Comparison of ENCODE assay signal across 13 cellular contexts in genomic region chr7:100406767-100407166, GRCh38. TPM values are rescaled to one million over a fixed set of nuclear protein-coding genes. Genes with fewer than 3 reads are reported as not detected.
DNase-seq lines count a peak whose midpoint lies in the region; ATAC-seq and TF ChIP-seq lines count a peak whose summit lies in the region.
"Had no signal": no experiment of that assay in that cellular context is flagged by ENCODE, and none has a peak within 500 bp of the region (broad histone marks: within the 10 kb centered on the region; RNA-seq: fewer than 3 reads in every experiment).

No MANE protein-coding gene starts in this region.

- H3K27ac ChIP-seq in ACC112 (ENCODE audit: low read depth, low read length), result 0 out of 2 replicates have a peak overlapping the region, but pooled peaks have one; percentile 19
- no peak overlapping the region for H3K27ac ChIP-seq in foreskin keratinocyte
- no peak overlapping the region for H3K27ac ChIP-seq in heart left ventricle
- H3K27ac ChIP-seq: left ventricle myocardium inferior, psoas muscle, SJCRH30 had no signal

- peak; percentile 44 for DNase-seq in HCEC 1CT
- peak; percentile 86 for DNase-seq in amniotic epithelial cell (ENCODE audit: low read depth)
- DNase-seq in foreskin keratinocyte, result peak in 1 of 2 donors; percentile 69
- DNase-seq in heart left ventricle, result no peak
- no peak for DNase-seq in activated CD8-positive, alpha-beta memory T cell treated with anti-CD3 and anti-CD28 coated beads, Interleukin-2, amount 50 U/mL, for 4 hours
- DNase-seq in NCI-H1930 (lab: John Stamatoyannopoulos, UW), result no peak
- DNase-seq in NCI-H2227 (lab: John Stamatoyannopoulos, UW; ENCODE audit: unreplicated experiment), result no peak
- DNase-seq: left ventricle myocardium inferior, NCI-H1048, psoas muscle had no signal

- peaks cover 7% of the 10 kb centered on the region for H3K4me1 ChIP-seq in ACC112 (ENCODE audit: control insufficient read depth, insufficient read depth, low read length, unreplicated experiment)
- H3K4me1 ChIP-seq in foreskin keratinocyte, result no peaks in the 10 kb centered on the region
- H3K4me1 ChIP-seq in heart left ventricle, result peaks cover 0 to 6% (median 0%) of the 10 kb centered on the region in 12 donors
- H3K4me1 ChIP-seq: Caco-2, left ventricle myocardium inferior, psoas muscle, SJCRH30 had no signal

- intact Hi-C loops in heart left ventricle (cut with DNase I), result no loop called here

- ATAC-seq in foreskin keratinocyte, result peak; percentile 60
- no peak for ATAC-seq in heart left ventricle

- peak; percentile 26 for TF ChIP-seq CTCF in foreskin keratinocyte (conservative IDR thresholded peaks at IDR 0.05)
- no peak for TF ChIP-seq CTCF in heart left ventricle (IDR thresholded peaks at IDR 0.05)

- H2AFZ ChIP-seq in ACC112 (ENCODE audit: low read length, unreplicated experiment), result no peak overlapping the region

- TF ChIP-seq POLR2A in heart left ventricle (IDR thresholded peaks at IDR 0.05), result no peak

- WGBS in heart left ventricle, 4 donors, result 64 to 70% (median 69%) methylated on average over 6 of the region's 6 CpGs

- H3K9me3 ChIP-seq in heart left ventricle, result no peaks in the 10 kb centered on the region
- H3K9me3 ChIP-seq: Caco-2, left ventricle myocardium inferior, psoas muscle, SJCRH30 had no signal

- H3K36me3 ChIP-seq in ACC112 (ENCODE audit: insufficient read depth, low read length), result no peaks in the 10 kb centered on the region
- peaks cover 0 to 13% (median 0%) of the 10 kb centered on the region in 9 donors for H3K36me3 ChIP-seq in heart left ventricle
- H3K36me3 ChIP-seq: left ventricle myocardium inferior, SJCRH30 had no signal

- no peak overlapping the region for H3K4me3 ChIP-seq in ACC112 (ENCODE audit: low read depth, low read length)
- H3K4me3 ChIP-seq in heart left ventricle, result no peak overlapping the region
- H3K4me3 ChIP-seq: left ventricle myocardium inferior, psoas muscle, SJCRH30 had no signal

- no peaks in the 10 kb centered on the region for H3K79me2 ChIP-seq in ACC112 (ENCODE audit: control insufficient read depth, insufficient read depth, low read length, unreplicated experiment)

- H3K27me3 ChIP-seq in ACC112 (ENCODE audit: insufficient read depth, low read length), result no peaks in the 10 kb centered on the region
- H3K27me3 ChIP-seq in foreskin keratinocyte, result peaks cover 56% of the 10 kb centered on the region
- H3K27me3 ChIP-seq in heart left ventricle, result no peaks in the 10 kb centered on the region

RNA-seq across cellular contexts. Expression of gene ZCWPW1, which starts 21.7 kb away (rescaled TPM):
- total RNA-seq in foreskin keratinocyte, result 1.3 and 1.6 TPM in 2 replicates
- 1.3 and 1.4 TPM in 2 replicates for polyA plus RNA-seq in foreskin keratinocyte
- total RNA-seq in heart left ventricle, result 1 to 10 TPM; 2.8 to 6.2 (median 3.7) TPM
- 1 to 10 TPM; 5.1 to 6.4 TPM for polyA plus RNA-seq in heart left ventricle

RNA-seq across cellular contexts. Expression of gene MEPCE, which starts 22.9 kb away (rescaled TPM):
- 27.6 and 34.1 TPM in 2 replicates for total RNA-seq in foreskin keratinocyte
- polyA plus RNA-seq in foreskin keratinocyte, result 28.2 and 33.5 TPM in 2 replicates
- total RNA-seq in heart left ventricle, result 10 to 100 TPM; 15.8 to 30.3 (median 21.5) TPM
- polyA plus RNA-seq in heart left ventricle, result 10 to 100 TPM; 14.6 to 24.5 TPM

RNA-seq across cellular contexts. Expression of gene PPP1R35, which starts 29.5 kb away (rescaled TPM):
- 28.4 and 32.3 TPM in 2 replicates for total RNA-seq in foreskin keratinocyte
- 45.8 and 52.1 TPM in 2 replicates for polyA plus RNA-seq in foreskin keratinocyte
- 10 to 100 TPM in 8 of 9 donors, 1 to 10 TPM in 1; 9.6 to 26.8 (median 12.4) TPM for total RNA-seq in heart left ventricle
- polyA plus RNA-seq in heart left ventricle, result 10 to 100 TPM; 17.7 to 28.4 TPM

RNA-seq across cellular contexts. Expression of gene PILRA, which starts 33.5 kb away (rescaled TPM):
- total RNA-seq in foreskin keratinocyte (0.25 and 0.37 TPM in 2 replicates), heart left ventricle (10 to 100 TPM in 2 of 9 donors, 1 to 10 TPM in 6, under 1 TPM in 1; 0.69 to 30.5 (median 3.4) TPM)
- polyA plus RNA-seq in foreskin keratinocyte (0.20 and 0.23 TPM in 2 replicates), heart left ventricle (1 to 10 TPM; 1.8 to 2.5 TPM)

RNA-seq across cellular contexts. Expression of gene PILRB, which starts 48.9 kb away (rescaled TPM):
- total RNA-seq in foreskin keratinocyte (16.5 and 16.8 TPM in 2 replicates), heart left ventricle (10 to 100 TPM in 4 of 9 donors, 1 to 10 TPM in 5; 6.2 to 15.1 (median 10.0) TPM)
- polyA plus RNA-seq in foreskin keratinocyte (14.3 and 17.4 TPM in 2 replicates), heart left ventricle (10 to 100 TPM in 1 of 2 donors, 1 to 10 TPM in 1; 8.7 to 24.2 TPM)

Comparison
In these comparisons a context has a peak if more than half of its experiments do, and no peak if none do; other contexts are left out.
1. DNase-seq: peak in HCEC 1CT (single experiment) and amniotic epithelial cell (single experiment); none in heart left ventricle (0 of 5), activated CD8-positive, alpha-beta memory T cell treated with anti-CD3 and anti-CD28 coated beads, Interleukin-2, amount 50 U/mL, for 4 hours (single experiment), NCI-H1930 (0 of 2) and NCI-H2227 (single experiment).